13 cellular contexts compared by ENCODE assay signal in genomic region chr7:155208681-155209477, GRCh38.
DNase-seq lines count a peak whose midpoint lies in the region; ATAC-seq lines count a peak whose summit lies in the region.
"Had no signal": no experiment of that assay in that cellular context is flagged by ENCODE, and none has a peak within 500 bp of the region (broad histone marks: within the 10 kb centered on the region; RNA-seq: fewer than 3 reads in every experiment).

No MANE protein-coding gene starts in this region.

- H3K36me3 Mint-ChIP-seq in central memory CD8-positive, alpha-beta T cell (ENCODE audit: insufficient read depth) = peaks cover 9% of the 10 kb centered on the region

- H2BK5ac ChIP-seq in neuronal stem cell (ENCODE audit: low read length) = no peak overlapping the region

- H2BK12ac ChIP-seq in neuronal stem cell (ENCODE audit: low read length) = peak overlapping the region; percentile 93

- no peak overlapping the region for H4K91ac ChIP-seq in neuronal stem cell (ENCODE audit: low read depth, low read length, poor library complexity)

- H3K14ac ChIP-seq in neuronal stem cell (ENCODE audit: low read length) = no peak overlapping the region

- peaks cover 0 to 6% of the 10 kb centered on the region in 2 donors for H3K4me1 ChIP-seq in neuronal stem cell (ENCODE audit: control insufficient read depth in 2 of 2, insufficient read depth in 1 of 2, low read depth in 1 of 2, low read length in 2 of 2)

- H3K27me3 ChIP-seq in neuronal stem cell (ENCODE audit: control insufficient read depth in 3 of 3, insufficient read depth in 3 of 3, low read depth in 1 of 3, low read length in 3 of 3) = no peaks in the 10 kb centered on the region
- H3K27me3 ChIP-seq: pancreas had no signal

- H3K9ac ChIP-seq in neuronal stem cell (ENCODE audit: low read depth, low read length, poor library complexity) = no peak overlapping the region

- no peaks in the 10 kb centered on the region for H3K79me1 ChIP-seq in neuronal stem cell (ENCODE audit: low read depth, low read length)

- peaks cover 0 to 5% of the 10 kb centered on the region in 2 donors for H3K9me3 ChIP-seq in neuronal stem cell (replicated peaks in 1 of 2; ENCODE audit: control insufficient read depth in 2 of 2, insufficient read depth in 1 of 2, low read depth in 1 of 2, low read length in 2 of 2)
- H3K9me3 ChIP-seq: pancreas had no signal

- H3K4ac ChIP-seq in neuronal stem cell (ENCODE audit: low read length) = no peak overlapping the region

- H3K27me3 Mint-ChIP-seq in central memory CD8-positive, alpha-beta T cell = peaks cover 5% of the 10 kb centered on the region

- no peak overlapping the region for H3K27ac ChIP-seq in neuronal stem cell (replicated peaks; ENCODE audit: low read length)
- H3K27ac ChIP-seq: pancreas had no signal

- DNase-seq in AG20443 (ENCODE audit: low spot score) (peak; percentile 57), HS-5 (ENCODE audit: low read depth) (peak; percentile 30), neuronal stem cell (ENCODE audit: low spot score) (no peak), ecto neural progenitor cell (ENCODE audit: low spot score) (no peak), NCI-H526 treated with DMSO at 0.1 percent for 48 hours (lab: John Stamatoyannopoulos, UW) (no peak)
- no peak for DNase-seq in central memory CD8-positive, alpha-beta T cell (ENCODE audit: low spot score in 2 of 2)
- DNase-seq: activated CD4-positive, alpha-beta T cell treated with anti-CD3 and anti-CD28 coated beads, Interleukin-2, amount 50 U/mL, for 4 hours; caudate nucleus; DMS79 treated with DMSO at 0.1 percent for 48 hours; NCI-H1092 treated with DMSO at 0.1 percent for 48 hours had no signal

- no peaks in the 10 kb centered on the region for H3K36me3 ChIP-seq in neuronal stem cell (replicated peaks in 1 of 2; ENCODE audit: control insufficient read depth in 2 of 2, insufficient read depth in 2 of 2, low read length in 2 of 2)
- H3K36me3 ChIP-seq: pancreas had no signal

- no peak for ATAC-seq in central memory CD8-positive, alpha-beta T cell (replicated peaks; ENCODE audit: extremely low read depth, poor library complexity, severe bottlenecking)
- ATAC-seq in HG03571 (IDR thresholded peaks at IDR 0.05; ENCODE audit: unreplicated experiment) (no peak), GM18868 (IDR thresholded peaks at IDR 0.05; ENCODE audit: unreplicated experiment) (no peak)
- ATAC-seq: pancreas had no signal

- peak overlapping the region; percentile 60 for H2AK5ac ChIP-seq in neuronal stem cell (ENCODE audit: low read depth, low read length)

- H2BK15ac ChIP-seq in neuronal stem cell (ENCODE audit: low read length) = peak overlapping the region; percentile 72

- H3K4me2 ChIP-seq in neuronal stem cell (ENCODE audit: insufficient read depth, low read length, poor library complexity, severe bottlenecking) = no peak overlapping the region

- H2BK120ac ChIP-seq in neuronal stem cell (ENCODE audit: low read depth, low read length) = no peak overlapping the region

- H3K4me3 ChIP-seq in neuronal stem cell (ENCODE audit: low read length in 2 of 2) = no peak overlapping the region
- H3K4me3 ChIP-seq: pancreas had no signal

- no CpG with 5 or more reads among the region's 15 CpGs for WGBS in neuronal stem cell (ENCODE audit: extremely low coverage in 2 of 2, insufficient read length in 2 of 2, insufficient replicate concordance in 1 of 2), 2 donors

- peak overlapping the region; percentile 47 for H3K27ac Mint-ChIP-seq in central memory CD8-positive, alpha-beta T cell (ENCODE audit: low read depth)

- no peak overlapping the region for H3K4me3 Mint-ChIP-seq in central memory CD8-positive, alpha-beta T cell

- H3K9me3 Mint-ChIP-seq in central memory CD8-positive, alpha-beta T cell = no peaks in the 10 kb centered on the region

- no peak overlapping the region for H4K8ac ChIP-seq in neuronal stem cell (ENCODE audit: low read depth, low read length)

- peaks cover 32% of the 10 kb centered on the region for H3K4me1 Mint-ChIP-seq in central memory CD8-positive, alpha-beta T cell

- H3K18ac ChIP-seq in neuronal stem cell (ENCODE audit: low read length) = peak overlapping the region; percentile 70

- H3K23ac ChIP-seq in neuronal stem cell (ENCODE audit: low read depth, low read length, poor library complexity) = no peak overlapping the region

- H2AFZ ChIP-seq in neuronal stem cell (ENCODE audit: low read length) = no peak overlapping the region

Comparison
In these comparisons a context has a peak if more than half of its experiments do, and no peak if none do; other contexts are left out.
1. DNase-seq: peak in AG20443 (single experiment) and HS-5 (single experiment); none in central memory CD8-positive, alpha-beta T cell (0 of 2), neuronal stem cell (single experiment), ecto neural progenitor cell (single experiment) and NCI-H526 treated with DMSO at 0.1 percent for 48 hours (single experiment).